Comparison of ENCODE assay signal across 8 cellular contexts in the genomic region with DNA sequence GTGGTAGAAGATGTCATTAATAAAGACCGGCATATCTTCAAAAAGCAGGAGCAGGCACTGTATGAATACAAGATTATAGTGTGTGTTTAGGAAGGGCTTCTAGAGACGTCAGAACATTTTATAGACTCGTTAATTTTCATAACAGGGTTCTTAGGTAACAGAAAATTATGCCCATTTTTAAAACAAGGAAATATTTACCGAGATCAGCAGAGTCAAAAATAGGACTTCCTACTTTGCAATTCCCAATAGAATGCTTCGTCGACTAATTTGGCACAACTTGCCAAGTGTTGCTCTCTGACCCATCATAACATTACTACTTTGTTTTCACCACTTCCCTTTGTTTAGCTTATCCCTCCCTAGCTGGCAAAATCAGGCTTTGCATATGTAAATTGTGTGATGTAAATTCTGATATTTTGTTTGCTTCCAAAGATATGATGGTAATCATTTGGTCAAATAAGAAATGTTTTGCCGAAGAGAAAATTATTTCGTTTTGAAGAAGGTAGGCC. TPM values are rescaled to one million over a fixed set of nuclear protein-coding genes. Genes with fewer than 3 reads are reported as not detected.
DNase-seq lines count a peak whose midpoint lies in the region; ATAC-seq and TF ChIP-seq lines count a peak whose summit lies in the region.

No MANE protein-coding gene starts in this region.

- H3K4me3 ChIP-seq in astrocyte of the cerebellum (ENCODE audit: low read depth, low read length), result peak overlapping the region; percentile 89
- H3K4me3 ChIP-seq in kidney epithelial cell (ENCODE audit: low read depth, low read length), result peak overlapping the region; percentile 63

- no peaks in the 10 kb centered on the region for H3K36me3 Mint-ChIP-seq in IgD-negative memory B cell

- peak; percentile 54 for DNase-seq in Ammon's horn (ENCODE audit: low spot score)
- no peak for DNase-seq in astrocyte of the cerebellum (ENCODE audit: low read depth)
- no peak for DNase-seq in kidney epithelial cell (ENCODE audit: low read depth)
- no peak for DNase-seq in substantia nigra (lab: John Stamatoyannopoulos, UW)
- no peak for DNase-seq in NCI-H1694 treated with DMSO at 0.1 percent for 48 hours (lab: John Stamatoyannopoulos, UW)
- DNase-seq in GM19240 (ENCODE audit: insufficient read length, low spot score), result no peak

- TF ChIP-seq CTCF in astrocyte of the cerebellum (IDR thresholded peaks at IDR 0.05; ENCODE audit: low read depth, low read length, missing control alignments) (no peak), kidney epithelial cell (IDR thresholded peaks at IDR 0.05; ENCODE audit: insufficient read depth, low read length, poor library complexity, severe bottlenecking) (no peak)

- H3K27ac Mint-ChIP-seq in IgD-negative memory B cell, result peak overlapping the region; percentile 95 to 97 (median 95)

- no peaks in the 10 kb centered on the region for H3K9me3 Mint-ChIP-seq in IgD-negative memory B cell

- no peaks in the 10 kb centered on the region for H3K27me3 Mint-ChIP-seq in IgD-negative memory B cell

- H3K4me1 Mint-ChIP-seq in IgD-negative memory B cell, result peaks cover 30 to 38% (median 30%) of the 10 kb centered on the region in 3 donors

- H3K27me3 ChIP-seq in kidney epithelial cell (ENCODE audit: control insufficient read depth, insufficient read depth, low read length), result no peaks in the 10 kb centered on the region

- peak overlapping the region; percentile 94 for H3K27ac ChIP-seq in substantia nigra (ENCODE audit: low read depth, low read length, poor library complexity, severe bottlenecking)

- in situ Hi-C loops in astrocyte of the cerebellum (cut with HindIII; ENCODE audit: low sequenced_read_pairs), result no loop called here

- no peaks in the 10 kb centered on the region for H3K36me3 ChIP-seq in kidney epithelial cell (ENCODE audit: control insufficient read depth, insufficient read depth, low read length)

- ATAC-seq in GM21737 (IDR thresholded peaks at IDR 0.05; ENCODE audit: unreplicated experiment), result no peak

- peak overlapping the region; percentile 91 to 99 (median 96) for H3K4me3 Mint-ChIP-seq in IgD-negative memory B cell

RNA-seq across cellular contexts. Expression of a gene that starts 0.9 kb away (rescaled TPM):
- polyA plus RNA-seq in IgD-negative memory B cell, result 2.4 TPM
- 25.7 and 28.6 TPM in 2 replicates for total RNA-seq in kidney epithelial cell
